27 cellular contexts compared by ENCODE assay signal in genomic region chr1:30475966-30476365, GRCh38.
"Had no signal": no experiment of that assay in that cellular context is flagged by ENCODE, and none has a peak within 500 bp of the region (broad histone marks: within the 10 kb centered on the region; RNA-seq: fewer than 3 reads in every experiment).

No MANE protein-coding gene starts in this region.

- H3K36me3 ChIP-seq: neural progenitor cell, neutrophil, pancreas, right lobe of liver, stomach, thoracic aorta, thyroid gland, transverse colon, upper lobe of right lung, uterus had no signal

- H3K9me3 Mint-ChIP-seq: type B pancreatic cell had no signal

- H2AFZ ChIP-seq: neural progenitor cell had no signal

- H3K27me3 ChIP-seq: neural progenitor cell, neutrophil, pancreas, right lobe of liver, thyroid gland, transverse colon, upper lobe of right lung, uterus had no signal

- H3K36me3 Mint-ChIP-seq: natural killer cell; neural progenitor cell; stimulated activated memory B cell treated with anti-CD40 and anti-IgM and Interleukin-4, amounts not matched to agents 10 μg/mL and 1 μg/mL and 100 μg/mL, for 72 hours; type B pancreatic cell had no signal

- ATAC-seq: naive thymus-derived CD4-positive, alpha-beta T cell; pancreas; psoas muscle; right cardiac atrium; right lobe of liver; stimulated activated memory B cell treated with anti-CD40 and anti-IgM and Interleukin-4, amounts not matched to agents 10 μg/mL and 1 μg/mL and 100 μg/mL, for 72 hours; upper lobe of right lung had no signal

- H3K9ac ChIP-seq: neural progenitor cell had no signal

- H3K4me1 ChIP-seq: neural progenitor cell, pancreas, psoas muscle, right lobe of liver, stomach, thyroid gland, transverse colon, upper lobe of right lung, uterus had no signal

- H3K9me3 ChIP-seq: neutrophil, pancreas, psoas muscle, right lobe of liver, thoracic aorta, thyroid gland, uterus had no signal

- H3K27ac Mint-ChIP-seq: naive thymus-derived CD4-positive, alpha-beta T cell; natural killer cell; nephron; neural progenitor cell; progenitor cell of endocrine pancreas; stimulated activated memory B cell treated with anti-CD40 and anti-IgM and Interleukin-4, amounts not matched to agents 10 μg/mL and 1 μg/mL and 100 μg/mL, for 72 hours; stimulated activated naive CD8-positive, alpha-beta T cell treated with anti-CD3 and anti-CD28 coated beads, Interleukin-15, Interleukin-2, amounts not matched to agents 100 ng/mL and 50 ng/mL, for 24 hours; type B pancreatic cell had no signal

- H3K4me3 Mint-ChIP-seq: naive thymus-derived CD4-positive, alpha-beta T cell; natural killer cell; nephron; neural progenitor cell; stimulated activated memory B cell treated with anti-CD40 and anti-IgM and Interleukin-4, amounts not matched to agents 10 μg/mL and 1 μg/mL and 100 μg/mL, for 72 hours; stimulated activated naive CD8-positive, alpha-beta T cell treated with anti-CD3 and anti-CD28 coated beads, Interleukin-15, Interleukin-2, amounts not matched to agents 100 ng/mL and 50 ng/mL, for 24 hours; type B pancreatic cell had no signal

- H3K4me3 ChIP-seq: neural progenitor cell, pancreas, psoas muscle, right lobe of liver, stomach, thoracic aorta, thyroid gland, transverse colon, upper lobe of right lung, uterus had no signal

- H3K4me2 ChIP-seq: neural progenitor cell had no signal

- H3K27ac ChIP-seq: neural progenitor cell, neutrophil, pancreas, psoas muscle, right lobe of liver, stomach, thoracic aorta, thyroid gland, transverse colon, upper lobe of right lung, uterus had no signal

- H3K4me1 Mint-ChIP-seq: naive thymus-derived CD4-positive, alpha-beta T cell; natural killer cell; nephron; neural progenitor cell; stimulated activated memory B cell treated with anti-CD40 and anti-IgM and Interleukin-4, amounts not matched to agents 10 μg/mL and 1 μg/mL and 100 μg/mL, for 72 hours had no signal

- DNase-seq: naive thymus-derived CD4-positive, alpha-beta T cell; natural killer cell; nucleus accumbens; pancreas; right cardiac atrium; small intestine; stimulated activated CD4-positive, alpha-beta T cell treated with anti-CD3 and anti-CD28 coated beads, Interleukin-12 subunit alpha, Interleukin-12 subunit beta, amount 100 ng/mL, for 4 hours; stimulated activated CD4-positive, alpha-beta T cell treated with anti-CD3 and anti-CD28 coated beads, Interleukin-1b, Interleukin-23, amount 100 ng/mL, for 48 hours; stimulated activated CD4-positive, alpha-beta T cell treated with anti-CD3 and anti-CD28 coated beads, Interleukin-4, amount 100 ng/mL, for 1 hour; stimulated activated CD4-positive, alpha-beta T cell treated with anti-CD3 and anti-CD28 coated beads, Interleukin-4, amount 100 ng/mL, for 4 hours; stimulated activated CD8-positive, alpha-beta memory T cell treated with anti-CD3 and anti-CD28 coated beads, Interleukin-4, amount 100 ng/mL, for 48 hours; stimulated activated naive CD4-positive, alpha-beta T cell treated with Interleukin-2 at 50 U/mL for 16 hours; thyroid gland; transverse colon; uterus had no signal
